Comparison of ENCODE assay signal across 8 cellular contexts in the genomic region with DNA sequence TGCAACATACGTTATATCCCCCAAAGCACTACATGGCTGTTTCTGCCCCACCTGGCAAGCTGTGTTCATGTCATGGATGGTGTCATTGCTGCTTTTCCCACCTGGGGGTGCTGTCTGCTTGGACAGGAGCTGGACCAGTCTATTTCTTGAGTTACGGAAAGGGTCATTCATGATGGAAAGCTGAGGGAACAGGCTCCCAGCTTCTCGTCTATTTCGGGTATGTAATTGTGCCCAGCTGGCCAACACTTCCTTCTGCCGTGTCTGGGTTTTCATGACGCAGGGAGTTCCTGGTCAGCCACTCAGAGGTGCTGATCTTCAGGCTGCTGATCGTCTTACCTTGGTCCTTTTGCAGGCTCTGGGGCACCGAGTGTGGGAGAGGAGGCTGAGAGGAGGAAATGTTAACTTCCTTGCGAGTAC. TPM values are rescaled to one million over a fixed set of nuclear protein-coding genes. Genes with fewer than 3 reads are reported as not detected.
DNase-seq lines count a peak whose midpoint lies in the region; ATAC-seq and TF ChIP-seq lines count a peak whose summit lies in the region.

No MANE protein-coding gene starts in this region.

- H3K9ac ChIP-seq in SK-N-SH, result no peak overlapping the region

- no peaks in the 10 kb centered on the region for H3K9me2 ChIP-seq in SK-N-SH

- no peak overlapping the region for H2AFZ ChIP-seq in SK-N-SH (ENCODE audit: low read depth)

- CTCF ChIA-PET in HEK293 (lab: Yijun Ruan, JAX), result interaction anchor here (0.6 to 3.2 kb wide), 34 partner anchors 8 to 976 kb away, joined by 3 to 31 read pairs (median 4); no protein-coding TSS in a partner anchor
- CTCF ChIA-PET in SK-N-SH (lab: Yijun Ruan, JAX), result interaction anchor here (0.6 to 6.2 kb wide), 10 partner anchors 11 to 164 kb away, joined by 3 to 50 read pairs (median 4); no protein-coding TSS in a partner anchor

- no peaks in the 10 kb centered on the region for H3F3A ChIP-seq in SK-N-SH (replicated peaks; ENCODE audit: insufficient read depth)

- H3K27me3 ChIP-seq in SK-N-SH (ENCODE audit: insufficient read depth), result no peaks in the 10 kb centered on the region
- H3K27me3 ChIP-seq in psoas muscle (ENCODE audit: insufficient read depth in 3 of 3, low read length in 2 of 3), result no peaks in the 10 kb centered on the region

- TF ChIP-seq CTCF in HEK293 (tag by site-specific recombination; IDR thresholded peaks at IDR 0.05) (peak; percentile 73), SK-N-SH (IDR thresholded peaks at IDR 0.05) (peak; percentile 55), psoas muscle (IDR thresholded peaks at IDR 0.05) (peak; percentile 77)

- H3K79me2 ChIP-seq in SK-N-SH (ENCODE audit: insufficient read depth), result no peaks in the 10 kb centered on the region

- TF ChIP-seq RAD21 in SK-N-SH (IDR thresholded peaks at IDR 0.05; ENCODE audit: low read length), result peak; percentile 69

- no peaks in the 10 kb centered on the region for H4K20me1 ChIP-seq in SK-N-SH (ENCODE audit: insufficient read depth)

- no peak overlapping the region for H3K27ac ChIP-seq in HEK293 (ENCODE audit: extremely low read depth, low read depth, low read length)
- no peak overlapping the region for H3K27ac ChIP-seq in SK-N-SH (ENCODE audit: low read depth in 2 of 2, low read length in 1 of 2)
- H3K27ac ChIP-seq in psoas muscle, result peak overlapping the region; percentile 62

- H3K9me3 ChIP-seq in HEK293 (ENCODE audit: control insufficient read depth, insufficient read depth, low read depth, low read length) (no peaks in the 10 kb centered on the region), SK-N-SH (no peaks in the 10 kb centered on the region), psoas muscle (no peaks in the 10 kb centered on the region)

- peak; percentile 69 to 87 (median 80) for ATAC-seq in psoas muscle
- ATAC-seq in GM18861 (IDR thresholded peaks at IDR 0.05; ENCODE audit: unreplicated experiment), result no peak
- ATAC-seq in HG02938 (IDR thresholded peaks at IDR 0.05; ENCODE audit: unreplicated experiment), result no peak

- intact Hi-C loops in psoas muscle (cut with DNase I), result loop anchor here in 1 of 2 donors (1.0 kb wide), 2 partner anchors 156 to 286 kb away; no protein-coding TSS in a partner anchor

- H3K4me3 ChIP-seq in HEK293 (ENCODE audit: low read depth, low read length), result no peak overlapping the region
- H3K4me3 ChIP-seq in SK-N-SH (ENCODE audit: low read depth in 2 of 2, low read length in 1 of 2), result no peak overlapping the region; a peak in 1 of 4 replicates
- no peak overlapping the region for H3K4me3 ChIP-seq in psoas muscle

- 70% methylated on average over 9 of the region's 9 CpGs for whole genome bisulfite sequencing in SK-N-SH (ENCODE audit: low lambda C conversion rate)
- 14 to 22% (median 21%) methylated on average over 9 of the region's 9 CpGs for WGBS in psoas muscle, 3 donors

- TF ChIP-seq EP300 in SK-N-SH (IDR thresholded peaks at IDR 0.05; ENCODE audit: borderline replicate concordance in 1 of 2, low read depth in 1 of 2, low read length in 1 of 2), result no peak

- H3K36me3 ChIP-seq in HEK293 (ENCODE audit: control insufficient read depth in 2 of 2, insufficient read depth in 1 of 2, low read length in 2 of 2) (no peaks in the 10 kb centered on the region), SK-N-SH (replicated peaks in 1 of 2; ENCODE audit: control insufficient read depth in 1 of 2, insufficient read depth in 2 of 2, low read length in 1 of 2) (no peaks in the 10 kb centered on the region), psoas muscle (ENCODE audit: insufficient read depth in 1 of 2, low read depth in 1 of 2) (peaks cover 0 to 9% of the 10 kb centered on the region in 2 donors)

- H3K4me1 ChIP-seq in HEK293 (ENCODE audit: control insufficient read depth, insufficient read depth, low read length), result no peaks in the 10 kb centered on the region
- H3K4me1 ChIP-seq in SK-N-SH (ENCODE audit: control insufficient read depth in 1 of 2, insufficient read depth in 2 of 2, low read depth in 1 of 2, low read length in 1 of 2), result no peaks in the 10 kb centered on the region
- H3K4me1 ChIP-seq in psoas muscle, result peaks cover 20% of the 10 kb centered on the region

- H3K4me2 ChIP-seq in SK-N-SH, result no peak overlapping the region

- POLR2A ChIA-PET in HEK293 (lab: Yijun Ruan, JAX), result no interaction called here
- POLR2A ChIA-PET in SK-N-SH (lab: Yijun Ruan, JAX), result no interaction called here

- peak; percentile 6 for DNase-seq in CD1c-positive myeloid dendritic cell (ENCODE audit: extremely low spot score)
- DNase-seq in SK-N-SH, result peak; percentile 43
- peak; percentile 71 for DNase-seq in globus pallidus (ENCODE audit: low spot score)
- DNase-seq in psoas muscle, result peak in 1 of 2 donors; percentile 70
- DNase-seq in stimulated activated naive CD4-positive, alpha-beta T cell (lab: John Stamatoyannopoulos, UW), result no peak

TF ChIP-seq in HEK293, 187 proteins besides CTCF, POLR2A, EP300 and RAD21 (continues in another document):
- TF ChIP-seq ZBTB17 (tag by site-specific recombination; IDR thresholded peaks at IDR 0.05) (no peak), ZNF600 (tag by site-specific recombination; IDR thresholded peaks at IDR 0.05) (0 out of 2 replicates have a peak, but pooled peaks have one; percentile 32), GLI4 (tag by site-specific recombination; IDR thresholded peaks at IDR 0.05) (no peak), ZNF416 (tag by site-specific recombination; IDR thresholded peaks at IDR 0.05) (no peak), ZNF2 (tag by site-specific recombination; IDR thresholded peaks at IDR 0.05) (0 out of 2 replicates have a peak, but pooled peaks have one; percentile 29), ZNF660 (tag by site-specific recombination; IDR thresholded peaks at IDR 0.05) (0 out of 2 replicates have a peak, but pooled peaks have one; percentile 13), RBAK (tag by site-specific recombination; IDR thresholded peaks at IDR 0.05) (no peak)
- TF ChIP-seq, protein P1, sequence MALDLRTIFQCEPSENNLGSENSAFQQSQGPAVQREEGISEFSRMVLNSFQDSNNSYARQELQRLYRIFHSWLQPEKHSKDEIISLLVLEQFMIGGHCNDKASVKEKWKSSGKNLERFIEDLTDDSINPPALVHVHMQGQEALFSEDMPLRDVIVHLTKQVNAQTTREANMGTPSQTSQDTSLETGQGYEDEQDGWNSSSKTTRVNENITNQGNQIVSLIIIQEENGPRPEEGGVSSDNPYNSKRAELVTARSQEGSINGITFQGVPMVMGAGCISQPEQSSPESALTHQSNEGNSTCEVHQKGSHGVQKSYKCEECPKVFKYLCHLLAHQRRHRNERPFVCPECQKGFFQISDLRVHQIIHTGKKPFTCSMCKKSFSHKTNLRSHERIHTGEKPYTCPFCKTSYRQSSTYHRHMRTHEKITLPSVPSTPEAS (tag by site-specific recombination; IDR thresholded peaks at IDR 0.05), result peak; percentile 32; the same call in 1 of the 2 replicates

TF ChIP-seq in SK-N-SH, 30 proteins besides CTCF, POLR2A, EP300 and RAD21:
- TF ChIP-seq RXRA (IDR thresholded peaks at IDR 0.05; ENCODE audit: borderline replicate concordance, low read depth), result no peak
- TF ChIP-seq RCOR1 (IDR thresholded peaks at IDR 0.05; ENCODE audit: low read length), result no peak
- peak; percentile 46 for TF ChIP-seq SMC3 (IDR thresholded peaks at IDR 0.05; ENCODE audit: low read depth, low read length)
TF ChIP-seq in SK-N-SH: peak in this region for 1.

RNA-seq across cellular contexts. Expression of gene BTBD16, which starts 8.6 kb away (rescaled TPM):
- polyA plus RNA-seq in SK-N-SH (2012; rRNA removed) (0.03 TPM in 1 of 2 replicates, not detected in the other), psoas muscle (under 1 TPM in 1 of 3 donors, not detected in 2; 0.14 TPM)
- 0.03 and 0.08 TPM in 2 replicates for polyA plus RNA-seq in SK-N-SH (2012; cell fraction: cytosol; rRNA removed)
- polyA plus RNA-seq in SK-N-SH (2012; cell fraction: nucleus; rRNA removed), result 0.02 TPM in 1 of 2 replicates, not detected in the other
- under 1 TPM in 2 of 4 donors, not detected in 2; 0.32 to 0.58 TPM for total RNA-seq in psoas muscle

Comparison
In these comparisons a context has a peak if more than half of its experiments do, and no peak if none do; other contexts are left out.
1. DNase-seq: peak in CD1c-positive myeloid dendritic cell (single experiment), SK-N-SH (single experiment) and globus pallidus (single experiment); none in stimulated activated naive CD4-positive, alpha-beta T cell (0 of 6).
2. ATAC-seq: peak in psoas muscle (4 of 4); none in GM18861 (single experiment) and HG02938 (single experiment).
3. Peak in every context shown above with its lines, with median percentiles within 50 percentile points of each other: CTCF ChIP-seq.